27 cellular contexts compared by ENCODE assay signal in the genomic region with DNA sequence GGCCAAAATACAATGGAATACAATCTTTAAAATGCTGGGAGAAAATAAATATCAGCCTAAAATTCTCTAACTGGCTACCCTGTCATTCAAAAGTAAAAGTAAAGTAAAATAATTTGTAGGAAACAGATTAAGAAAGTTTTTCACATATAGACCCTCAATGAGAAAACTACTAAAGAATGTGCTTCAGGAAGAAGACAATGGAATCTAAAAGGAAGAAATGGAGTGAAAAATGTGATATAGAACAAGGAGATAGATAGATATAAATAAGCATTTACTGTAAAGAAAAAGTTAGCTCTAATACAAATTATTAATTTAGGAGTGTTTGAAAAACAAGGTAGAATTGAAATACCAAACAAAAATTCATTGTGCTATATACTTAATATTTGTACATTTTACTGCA.
"Had no signal": no experiment of that assay in that cellular context is flagged by ENCODE, and none has a peak within 500 bp of the region (broad histone marks: within the 10 kb centered on the region; RNA-seq: fewer than 3 reads in every experiment).

No MANE protein-coding gene starts in this region.

- H3K4me3 ChIP-seq: stomach, suprapubic skin, testis, thoracic aorta, thyroid gland, tibial artery, tibial nerve, transverse colon, upper lobe of left lung, upper lobe of right lung, uterus, vagina had no signal

- DNase-seq: stimulated activated CD4-positive, alpha-beta T cell treated with anti-CD3 and anti-CD28 coated beads, Interleukin-2, amount 100 ng/mL, for 48 hours; stimulated activated CD4-positive, alpha-beta T cell treated with anti-CD3 and anti-CD28 coated beads, Interleukin-4, amount 100 ng/mL, for 1 hour; stimulated activated CD4-positive, alpha-beta T cell treated with anti-CD3 and anti-CD28 coated beads, Interleukin-4, amount 100 ng/mL, for 24 hours; stimulated activated CD4-positive, alpha-beta T cell treated with anti-CD3 and anti-CD28 coated beads, Interleukin-4, amount 100 ng/mL, for 4 hours; stimulated activated CD8-positive, alpha-beta memory T cell treated with anti-CD3 and anti-CD28 coated beads, Interleukin-4, amount 100 ng/mL, for 48 hours; stimulated activated naive B cell treated with anti-CD40 and anti-IgM and Interleukin-4, amounts not matched to agents 10 μg/mL and 1 μg/mL and 100 μg/mL, for 72 hours; stimulated activated naive CD4-positive, alpha-beta T cell; stimulated activated naive CD4-positive, alpha-beta T cell treated with Interleukin-2 at 50 U/mL for 16 hours; stimulated activated naive CD8-positive, alpha-beta T cell treated with anti-CD3 and anti-CD28 coated beads, Interleukin-15, amount 100 ng/mL, for 72 hours; stimulated activated naive CD8-positive, alpha-beta T cell treated with anti-CD3 and anti-CD28 coated beads, Interleukin-15, Interleukin-2, amounts not matched to agents 100 U/mL and 50 U/mL, for 24 hours; stomach; substantia nigra; testis; thyroid gland; tibial artery; transverse colon; trophoblast cell; upper lobe of left lung; upper lobe of right lung; uterus had no signal

- H3K4me1 ChIP-seq: stomach, testis, thyroid gland, tibial nerve, transverse colon, upper lobe of left lung, upper lobe of right lung, uterus had no signal

- FAIRE-seq: urothelium cell line had no signal

- H3K27ac ChIP-seq: stomach, suprapubic skin, testis, thoracic aorta, thyroid gland, tibial artery, tibial nerve, transverse colon, upper lobe of left lung, upper lobe of right lung, uterus, vagina had no signal

- ATAC-seq: stimulated activated effector memory CD8-positive, alpha-beta T cell treated with anti-CD3 and anti-CD28 coated beads, Interleukin-12 subunit alpha, Interleukin-12 subunit beta, amount 100 ng/mL, for 72 hours; stimulated activated memory B cell treated with anti-CD40 and anti-IgM and Interleukin-4, amounts not matched to agents 10 μg/mL and 1 μg/mL and 100 μg/mL, for 72 hours; stimulated activated naive B cell treated with anti-CD40 and anti-IgM and Interleukin-4, amounts not matched to agents 10 μg/mL and 1 μg/mL and 100 μg/mL, for 72 hours; stimulated activated naive CD8-positive, alpha-beta T cell treated with anti-CD3 and anti-CD28 coated beads, Interleukin-15, amount 100 ng/mL, for 72 hours; stimulated activated naive CD8-positive, alpha-beta T cell treated with anti-CD3 and anti-CD28 coated beads, Interleukin-15, Interleukin-2, amounts not matched to agents 100 U/mL and 50 U/mL, for 24 hours; upper lobe of right lung had no signal

- H3K9me3 ChIP-seq: testis, thoracic aorta, thyroid gland, tibial artery, vagina had no signal

- H3K27me3 ChIP-seq: stomach, suprapubic skin, testis, thyroid gland, tibial artery, tibial nerve, transverse colon, upper lobe of left lung, upper lobe of right lung, uterus, vagina had no signal

- H3K36me3 ChIP-seq: stomach, suprapubic skin, thoracic aorta, thyroid gland, tibial artery, tibial nerve, transverse colon, upper lobe of left lung, upper lobe of right lung, uterus, vagina had no signal
